Comparison of ENCODE assay signal across 10 cellular contexts in genomic region chr12:111443586-111443985, GRCh38. TPM values are rescaled to one million over a fixed set of nuclear protein-coding genes. Genes with fewer than 3 reads are reported as not detected.
A peak's percentile ranks its signal among the peaks of the same experiment; 100 is the strongest.
DNase-seq lines count a peak whose midpoint lies in the region; ATAC-seq and TF ChIP-seq lines count a peak whose summit lies in the region.
"Had no signal": no experiment of that assay in that cellular context is flagged by ENCODE, and none has a peak within 500 bp of the region (broad histone marks: within the 10 kb centered on the region; RNA-seq: fewer than 3 reads in every experiment).

No MANE protein-coding gene starts in this region.

- POLR2A ChIA-PET in PC-3 (lab: Charles Lee; ENCODE audit: unreplicated experiment) = interaction anchor here (0.5 kb wide), 1 partner anchor 104 kb away, joined by 3 read pairs; no protein-coding TSS in a partner anchor

- H3K27me3 ChIP-seq in PC-3 (ENCODE audit: low read length) (no peaks in the 10 kb centered on the region), neutrophil (no peaks in the 10 kb centered on the region)
- H3K27me3 ChIP-seq: right lobe of liver had no signal

- no peaks in the 10 kb centered on the region for H3K9me2 ChIP-seq in PC-3 (replicated peaks; ENCODE audit: low read length)

- DNase-seq in EL (peak; percentile 50), PC-3 (peak; percentile 75), chondrocyte (ENCODE audit: low spot score) (no peak), hippocampal formation (lab: John Stamatoyannopoulos, UW) (no peak), iPS-NIHi11 (ENCODE audit: low spot score) (no peak), NCI-H1048 (lab: John Stamatoyannopoulos, UW) (no peak)
- DNase-seq: NCI-H146 had no signal

- peaks cover 37% of the 10 kb centered on the region for H3K4me1 Mint-ChIP-seq in chondrocyte (ENCODE audit: low read depth)

- peak overlapping the region; percentile 13 for H3K27ac Mint-ChIP-seq in chondrocyte (ENCODE audit: unreplicated experiment)

- no peak overlapping the region for H2AFZ ChIP-seq in PC-3 (ENCODE audit: low read length)

- H3K9ac ChIP-seq in PC-3 (ENCODE audit: low read length) = no peak overlapping the region

- ATAC-seq in PC-3 (peak; percentile 77), GM18867 (IDR thresholded peaks at IDR 0.05; ENCODE audit: unreplicated experiment) (no peak)

- H3K36me3 Mint-ChIP-seq in chondrocyte (ENCODE audit: low read depth) = peaks cover 13% of the 10 kb centered on the region

- H3K4me1 ChIP-seq in PC-3 (ENCODE audit: insufficient read depth, low read length) = 0 out of 2 replicates have a peak, but pooled peaks cover 6% of the 10 kb centered on the region
- peaks cover 61 to 67% of the 10 kb centered on the region in 2 experiments for H3K4me1 ChIP-seq in neutrophil (ENCODE audit: control insufficient read depth in 1 of 2, insufficient read depth in 1 of 2, low read depth in 1 of 2, low read length in 1 of 2)

- TF ChIP-seq CTCF in PC-3 (conservative IDR thresholded peaks at IDR 0.05; ENCODE audit: low read depth, low read length) (no peak), chondrocyte (IDR thresholded peaks at IDR 0.05) (no peak), neutrophil (IDR thresholded peaks at IDR 0.05) (no peak)

- H3K27ac ChIP-seq in PC-3 (ENCODE audit: low read length) (no peak overlapping the region), neutrophil (peak overlapping the region; percentile 80)

- H3K36me3 ChIP-seq in PC-3 (ENCODE audit: low read depth, low read length) = peaks cover 18% of the 10 kb centered on the region; the same call in 1 of the 2 replicates
- H3K36me3 ChIP-seq in neutrophil = peaks cover 21% of the 10 kb centered on the region

- intact Hi-C loops in PC-3 (cut with micrococcal nuclease) = no loop called here

- no peaks in the 10 kb centered on the region for H3K79me2 ChIP-seq in PC-3 (ENCODE audit: low read length)

- no peaks in the 10 kb centered on the region for H3K9me3 Mint-ChIP-seq in chondrocyte (ENCODE audit: low read depth)

- H3F3A ChIP-seq in PC-3 (ENCODE audit: low read length, unreplicated experiment) = no peaks in the 10 kb centered on the region

- CTCF ChIA-PET in PC-3 (lab: Charles Lee) = interaction anchor here (0.5 to 1.0 kb wide), 2 partner anchors 8 to 13 kb away, joined by 4 read pairs; no protein-coding TSS in a partner anchor

- H3K4me3 Mint-ChIP-seq in chondrocyte (ENCODE audit: unreplicated experiment) = no peak overlapping the region

- no TSS peak for BruUV-seq in PC-3 (replicated peaks; lab: Mats Ljungman, UMichigan)

- no peak overlapping the region for H3K4me2 ChIP-seq in PC-3 (ENCODE audit: low read length)

- H3K27me3 Mint-ChIP-seq in chondrocyte (ENCODE audit: low read depth) = no peaks in the 10 kb centered on the region

- H3K9me3 ChIP-seq in PC-3 (ENCODE audit: low read length) = no peaks in the 10 kb centered on the region
- H3K9me3 ChIP-seq in neutrophil = no peaks in the 10 kb centered on the region
- H3K9me3 ChIP-seq: right lobe of liver had no signal

- H3K4me3 ChIP-seq in PC-3 (ENCODE audit: low read length) = no peak overlapping the region
- no peak overlapping the region for H3K4me3 ChIP-seq in neutrophil (ENCODE audit: low read depth in 1 of 2, low read length in 1 of 2)
- H3K4me3 ChIP-seq: right lobe of liver had no signal

- no peaks in the 10 kb centered on the region for H4K20me1 ChIP-seq in PC-3 (ENCODE audit: low read length)

RNA-seq across cellular contexts. Expression of gene SH2B3, which starts 37.9 kb away (rescaled TPM):
- total RNA-seq in PC-3 (2014; rRNA removed) (12.9 and 34.6 TPM in 2 replicates), chondrocyte (14.7 to 20.0 TPM (median 18.3 TPM) in 3 replicates)

Comparison
In these comparisons a context has a peak if more than half of its experiments do, and no peak if none do; other contexts are left out.
1. DNase-seq: peak in EL (single experiment) and PC-3 (single experiment); none in chondrocyte (single experiment), hippocampal formation (0 of 2), iPS-NIHi11 (single experiment) and NCI-H1048 (single experiment).